Comparison of ENCODE assay signal across 22 cellular contexts in genomic region chr13:112842931-112843391, GRCh38.
DNase-seq lines count a peak whose midpoint lies in the region; ATAC-seq and FAIRE-seq lines count a peak whose summit lies in the region.
"Had no signal": no experiment of that assay in that cellular context is flagged by ENCODE, and none has a peak within 500 bp of the region (broad histone marks: within the 10 kb centered on the region; RNA-seq: fewer than 3 reads in every experiment).

No MANE protein-coding gene starts in this region.

- DNase-seq in activated CD4-positive, alpha-beta T cell treated with anti-CD3 and anti-CD28 coated beads, Interleukin-2, amount 10 ng/mL, durations not matched to agents 24 days and 14 days, result no peak
- DNase-seq in activated CD4-positive, alpha-beta T cell treated with anti-CD3 and anti-CD28 coated beads, Interleukin-2, amount 50 U/mL, for 48 hours, result no peak
- DNase-seq in kidney tubule cell (ENCODE audit: low spot score) (peak; percentile 25), trophoblast cell (no peak), urothelium cell line (ENCODE audit: low spot score) (no peak), DMS114 treated with DMSO at 0.1 percent for 48 hours (lab: John Stamatoyannopoulos, UW; ENCODE audit: unreplicated experiment) (no peak)
- DNase-seq: activated CD4-positive, alpha-beta T cell treated with anti-CD3 and anti-CD28 coated beads for 4 hours; AML-193; Caco-2; EL; NCI-H1092; NCI-H2081; NCI-H524; SHP77 had no signal

- H3K36me3 ChIP-seq in trophoblast cell (ENCODE audit: control insufficient read depth in 1 of 2, insufficient read depth in 2 of 2, low read length in 2 of 2), result peaks cover 57% of the 10 kb centered on the region in 2 experiments

- intact Hi-C loops in activated CD4-positive, alpha-beta T cell treated with anti-CD3 and anti-CD28 coated beads, Interleukin-2, amount 10 ng/mL, durations not matched to agents 24 days and 14 days (cut with micrococcal nuclease), result no loop called here

- no peaks in the 10 kb centered on the region for H3K27me3 ChIP-seq in trophoblast cell (ENCODE audit: insufficient read depth, low read length)
- H3K27me3 ChIP-seq: tibial nerve had no signal

- no peak overlapping the region for H3K4me3 ChIP-seq in trophoblast cell (ENCODE audit: low read depth, low read length)
- H3K4me3 ChIP-seq: GM23338 had no signal

- peak overlapping the region; percentile 37 for H3K27ac Mint-ChIP-seq in activated CD4-positive, alpha-beta T cell treated with anti-CD3 and anti-CD28 coated beads, Interleukin-2, amount 10 ng/mL, durations not matched to agents 24 days and 14 days
- H3K27ac Mint-ChIP-seq: GM23338 had no signal

- no peak overlapping the region for H2BK5ac ChIP-seq in trophoblast cell (ENCODE audit: low read depth, low read length, poor library complexity)

- no peak overlapping the region for H3K14ac ChIP-seq in trophoblast cell (ENCODE audit: low read length)

- no peak overlapping the region for H3K18ac ChIP-seq in trophoblast cell (ENCODE audit: low read length)

- H3K9me3 Mint-ChIP-seq in activated CD4-positive, alpha-beta T cell treated with anti-CD3 and anti-CD28 coated beads, Interleukin-2, amount 10 ng/mL, durations not matched to agents 24 days and 14 days, result peaks cover 3% of the 10 kb centered on the region
- H3K9me3 Mint-ChIP-seq: GM23338 had no signal

- no CpG with 5 or more reads among the region's 33 CpGs for WGBS in trophoblast cell (ENCODE audit: extremely low coverage, insufficient coverage, insufficient read length)

- peak overlapping the region; percentile 23 for H2AFZ ChIP-seq in trophoblast cell (ENCODE audit: insufficient read depth, low read length, poor library complexity)
- H2AFZ ChIP-seq: GM23338 had no signal

- H2BK120ac ChIP-seq in trophoblast cell (ENCODE audit: insufficient read depth, low read length, poor library complexity), result no peak overlapping the region

- no peak overlapping the region for H3K4ac ChIP-seq in trophoblast cell (ENCODE audit: low read depth, low read length)

- H3K79me2 ChIP-seq in trophoblast cell (ENCODE audit: control insufficient read depth, insufficient read depth, low read length, poor library complexity), result no peaks in the 10 kb centered on the region

- H3K36me3 Mint-ChIP-seq in activated CD4-positive, alpha-beta T cell treated with anti-CD3 and anti-CD28 coated beads, Interleukin-2, amount 10 ng/mL, durations not matched to agents 24 days and 14 days (ENCODE audit: low read depth), result peaks cover 27% of the 10 kb centered on the region

- H3K4me3 Mint-ChIP-seq in activated CD4-positive, alpha-beta T cell treated with anti-CD3 and anti-CD28 coated beads, Interleukin-2, amount 10 ng/mL, durations not matched to agents 24 days and 14 days, result no peak overlapping the region
- H3K4me3 Mint-ChIP-seq: GM23338 had no signal

- peak overlapping the region; percentile 23 for H2BK12ac ChIP-seq in trophoblast cell (ENCODE audit: low read length)

- peaks cover 2% of the 10 kb centered on the region for H3K4me1 Mint-ChIP-seq in activated CD4-positive, alpha-beta T cell treated with anti-CD3 and anti-CD28 coated beads, Interleukin-2, amount 10 ng/mL, durations not matched to agents 24 days and 14 days

- H3K9me3 ChIP-seq in trophoblast cell (ENCODE audit: insufficient read depth, low read depth, low read length), result no peaks in the 10 kb centered on the region

- H3K9ac ChIP-seq in trophoblast cell (ENCODE audit: low read length), result no peak overlapping the region

- H4K8ac ChIP-seq in trophoblast cell (ENCODE audit: low read depth, low read length), result no peak overlapping the region

- peak overlapping the region; percentile 11 for H4K91ac ChIP-seq in trophoblast cell (ENCODE audit: low read depth, low read length)

- no peak overlapping the region for H3K27ac ChIP-seq in trophoblast cell (ENCODE audit: low read depth, low read length)
- H3K27ac ChIP-seq: 22Rv1, epithelial cell of prostate had no signal

- no peaks in the 10 kb centered on the region for H3K27me3 Mint-ChIP-seq in activated CD4-positive, alpha-beta T cell treated with anti-CD3 and anti-CD28 coated beads, Interleukin-2, amount 10 ng/mL, durations not matched to agents 24 days and 14 days
- H3K27me3 Mint-ChIP-seq: progenitor cell of endocrine pancreas had no signal

- H3K4me1 ChIP-seq in trophoblast cell (ENCODE audit: control insufficient read depth in 1 of 2, insufficient read depth in 2 of 2, low read length in 2 of 2), result peaks cover 0 to 3% of the 10 kb centered on the region in 2 experiments
- H3K4me1 ChIP-seq: Caco-2 had no signal

- no peak overlapping the region for H4K12ac ChIP-seq in trophoblast cell (ENCODE audit: low read depth, low read length)

- no peak overlapping the region for H2AK5ac ChIP-seq in trophoblast cell (ENCODE audit: low read length)

- H3K79me1 ChIP-seq in trophoblast cell (ENCODE audit: low read length), result no peaks in the 10 kb centered on the region

- H3K4me2 ChIP-seq in trophoblast cell (ENCODE audit: low read length), result no peak overlapping the region
- H3K4me2 ChIP-seq: GM23338 had no signal

- H3K23ac ChIP-seq in trophoblast cell (ENCODE audit: low read length), result no peak overlapping the region

- peak; percentile 32 for FAIRE-seq in urothelium cell line (lab: Jason Lieb, UNC)
- FAIRE-seq: bronchial epithelial cell had no signal

- ATAC-seq in GM19395 (IDR thresholded peaks at IDR 0.05; ENCODE audit: unreplicated experiment) (no peak), HG02885 (IDR thresholded peaks at IDR 0.05; ENCODE audit: poor library complexity, unreplicated experiment) (no peak)
